Comparison of ENCODE assay signal across 16 cellular contexts in genomic region chr11:27241316-27242122, GRCh38.
DNase-seq lines count a peak whose midpoint lies in the region; ATAC-seq, FAIRE-seq and TF ChIP-seq lines count a peak whose summit lies in the region.
"Had no signal": no experiment of that assay in that cellular context is flagged by ENCODE, and none has a peak within 500 bp of the region (broad histone marks: within the 10 kb centered on the region; RNA-seq: fewer than 3 reads in every experiment).

No MANE protein-coding gene starts in this region.

- CTCF ChIA-PET in PC-3 (lab: Charles Lee): no interaction called here

- H3K4me1 Mint-ChIP-seq in activated T-helper 1 cell treated with anti-CD3 and anti-CD28 coated beads, Interleukin-12 subunit alpha, Interleukin-12 subunit beta, Interleukin-2, Interleukin-4 antibody, amounts not matched to agents 30 ng/mL and 10 ng/mL and 1 ng/mL, durations not matched to agents 14 hours and 24 hours and 36 hours (ENCODE audit: low read depth): no peaks in the 10 kb centered on the region
- H3K4me1 Mint-ChIP-seq: IgD-negative memory B cell had no signal

- no peak for TF ChIP-seq CTCF in PC-3 (conservative IDR thresholded peaks at IDR 0.05; ENCODE audit: low read depth, low read length)
- no peak for TF ChIP-seq CTCF in bronchial epithelial cell (IDR thresholded peaks at IDR 0.05; ENCODE audit: insufficient read depth, low read length, severe bottlenecking)

- POLR2A ChIA-PET in PC-3 (lab: Charles Lee; ENCODE audit: unreplicated experiment): no interaction called here

- H3K9ac ChIP-seq in PC-3 (ENCODE audit: low read length): no peak overlapping the region

- H3K27ac Mint-ChIP-seq in activated T-helper 1 cell treated with anti-CD3 and anti-CD28 coated beads, Interleukin-12 subunit alpha, Interleukin-12 subunit beta, Interleukin-2, Interleukin-4 antibody, amounts not matched to agents 30 ng/mL and 10 ng/mL and 1 ng/mL, durations not matched to agents 14 hours and 24 hours and 36 hours: no peak overlapping the region
- H3K27ac Mint-ChIP-seq: IgD-negative memory B cell, nephron progenitor cell had no signal

- H2AFZ ChIP-seq in PC-3 (ENCODE audit: low read length): no peak overlapping the region

- H3K4me3 ChIP-seq in PC-3 (ENCODE audit: low read length): no peak overlapping the region
- H3K4me3 ChIP-seq in bronchial epithelial cell (ENCODE audit: low read depth, low read length): no peak overlapping the region
- H3K4me3 ChIP-seq: thoracic aorta had no signal

- H3K4me1 ChIP-seq in PC-3 (ENCODE audit: insufficient read depth, low read length): peaks cover 9% of the 10 kb centered on the region

- H3K27me3 ChIP-seq in PC-3 (ENCODE audit: low read length) (no peaks in the 10 kb centered on the region), bronchial epithelial cell (ENCODE audit: control insufficient read depth, insufficient read depth, low read length) (no peaks in the 10 kb centered on the region)

- H4K20me1 ChIP-seq in PC-3 (ENCODE audit: low read length): no peaks in the 10 kb centered on the region

- peak overlapping the region; percentile 23; the same call in 1 of the 2 replicates for H3K4me2 ChIP-seq in PC-3 (ENCODE audit: low read length)

- intact Hi-C loops in PC-3 (cut with micrococcal nuclease): no loop called here
- intact Hi-C loops in activated T-helper 1 cell treated with anti-CD3 and anti-CD28 coated beads, Interleukin-12 subunit alpha, Interleukin-12 subunit beta, Interleukin-2, Interleukin-4 antibody, amounts not matched to agents 30 ng/mL and 10 ng/mL and 1 ng/mL, durations not matched to agents 14 hours and 24 hours and 36 hours (cut with micrococcal nuclease): no loop called here

- BruUV-seq in PC-3 (replicated peaks; lab: Mats Ljungman, UMichigan): no TSS peak

- no peaks in the 10 kb centered on the region for H3K79me2 ChIP-seq in PC-3 (ENCODE audit: low read length)

- H3K9me2 ChIP-seq in PC-3 (replicated peaks; ENCODE audit: low read length): no peaks in the 10 kb centered on the region

- H3K27me3 Mint-ChIP-seq in activated T-helper 1 cell treated with anti-CD3 and anti-CD28 coated beads, Interleukin-12 subunit alpha, Interleukin-12 subunit beta, Interleukin-2, Interleukin-4 antibody, amounts not matched to agents 30 ng/mL and 10 ng/mL and 1 ng/mL, durations not matched to agents 14 hours and 24 hours and 36 hours (ENCODE audit: insufficient read depth): no peaks in the 10 kb centered on the region

- H3K4me3 Mint-ChIP-seq in activated T-helper 1 cell treated with anti-CD3 and anti-CD28 coated beads, Interleukin-12 subunit alpha, Interleukin-12 subunit beta, Interleukin-2, Interleukin-4 antibody, amounts not matched to agents 30 ng/mL and 10 ng/mL and 1 ng/mL, durations not matched to agents 14 hours and 24 hours and 36 hours: no peak overlapping the region
- H3K4me3 Mint-ChIP-seq: IgD-negative memory B cell, nephron progenitor cell had no signal

- no peaks in the 10 kb centered on the region for H3F3A ChIP-seq in PC-3 (ENCODE audit: low read length, unreplicated experiment)

- FAIRE-seq in bronchial epithelial cell (lab: Jason Lieb, UNC): peak; percentile 90
- FAIRE-seq: GM12891, H1 had no signal

- H3K9me3 ChIP-seq in PC-3 (ENCODE audit: low read length): no peaks in the 10 kb centered on the region
- H3K9me3 ChIP-seq: thoracic aorta had no signal

- no peaks in the 10 kb centered on the region for H3K9me3 Mint-ChIP-seq in activated T-helper 1 cell treated with anti-CD3 and anti-CD28 coated beads, Interleukin-12 subunit alpha, Interleukin-12 subunit beta, Interleukin-2, Interleukin-4 antibody, amounts not matched to agents 30 ng/mL and 10 ng/mL and 1 ng/mL, durations not matched to agents 14 hours and 24 hours and 36 hours
- H3K9me3 Mint-ChIP-seq: IgD-negative memory B cell had no signal

- H3K36me3 Mint-ChIP-seq in activated T-helper 1 cell treated with anti-CD3 and anti-CD28 coated beads, Interleukin-12 subunit alpha, Interleukin-12 subunit beta, Interleukin-2, Interleukin-4 antibody, amounts not matched to agents 30 ng/mL and 10 ng/mL and 1 ng/mL, durations not matched to agents 14 hours and 24 hours and 36 hours (ENCODE audit: low read depth): no peaks in the 10 kb centered on the region

- H3K36me3 ChIP-seq in PC-3 (ENCODE audit: low read depth, low read length): no peaks in the 10 kb centered on the region
- no peaks in the 10 kb centered on the region for H3K36me3 ChIP-seq in bronchial epithelial cell (ENCODE audit: control insufficient read depth, insufficient read depth, low read length)
- H3K36me3 ChIP-seq: thoracic aorta had no signal

- peak overlapping the region; percentile 49 for H3K27ac ChIP-seq in PC-3 (ENCODE audit: low read length)
- H3K27ac ChIP-seq: thoracic aorta had no signal

- ATAC-seq in PC-3 (peak; percentile 97), HG02981 (IDR thresholded peaks at IDR 0.05; ENCODE audit: unreplicated experiment) (no peak)

- DNase-seq in EH (ENCODE audit: low read depth) (peak; percentile 88), PC-3 (peak; percentile 84), bronchial epithelial cell (ENCODE audit: low read depth) (peak; percentile 93), kidney tubule cell (ENCODE audit: low spot score) (peak; percentile 87), NCI-H82 treated with DMSO at 0.1 percent for 48 hours (lab: John Stamatoyannopoulos, UW; ENCODE audit: unreplicated experiment) (no peak), LoVo (ENCODE audit: low spot score) (no peak)
- no peak for DNase-seq in activated T-helper 1 cell treated with anti-CD3 and anti-CD28 coated beads, Interleukin-12 subunit alpha, Interleukin-12 subunit beta, Interleukin-2, Interleukin-4 antibody, amounts not matched to agents 30 ng/mL and 10 ng/mL and 1 ng/mL, durations not matched to agents 14 hours and 24 hours and 36 hours (ENCODE audit: low spot score)
- DNase-seq: activated CD4-positive, alpha-beta T cell treated with anti-CD3 and anti-CD28 coated beads, Interleukin-2, amount 50 U/mL, for 48 hours; activated effector memory CD4-positive, alpha-beta T cell treated with anti-CD3 and anti-CD28 coated beads, Interleukin-2, amount 50 U/mL, for 16 hours; NCI-H187; nephron progenitor cell had no signal

Comparison
In these comparisons a context has a peak if more than half of its experiments do, and no peak if none do; other contexts are left out.
1. DNase-seq: peak in EH (single experiment), PC-3 (single experiment), bronchial epithelial cell (single experiment) and kidney tubule cell (single experiment); none in NCI-H82 treated with DMSO at 0.1 percent for 48 hours (single experiment), activated T-helper 1 cell treated with anti-CD3 and anti-CD28 coated beads, Interleukin-12 subunit alpha, Interleukin-12 subunit beta, Interleukin-2, Interleukin-4 antibody, amounts not matched to agents 30 ng/mL and 10 ng/mL and 1 ng/mL, durations not matched to agents 14 hours and 24 hours and 36 hours (single experiment) and LoVo (single experiment).